ENCODE assay signal across 8 cellular contexts in genomic region chr4:139266583-139267257, GRCh38. TPM values are rescaled to one million over a fixed set of nuclear protein-coding genes. Genes with fewer than 3 reads are reported as not detected.
DNase-seq lines count a peak whose midpoint lies in the region; ATAC-seq and TF ChIP-seq lines count a peak whose summit lies in the region.

No MANE protein-coding gene starts in this region.

- peaks cover 1% of the 10 kb centered on the region for H3K9me3 Mint-ChIP-seq in nephron progenitor cell

- H3K4me1 ChIP-seq in OCI-LY1 (ENCODE audit: insufficient read depth, low read length, severe bottlenecking) (peaks cover 26% of the 10 kb centered on the region), esophagus squamous epithelium (peaks cover 8 to 26% (median 11%) of the 10 kb centered on the region in 3 donors), stomach smooth muscle (ENCODE audit: control insufficient read depth, insufficient read depth, low read length) (no peaks in the 10 kb centered on the region)

- H3F3A ChIP-seq in OCI-LY1 (ENCODE audit: insufficient read depth, low read length): no peaks in the 10 kb centered on the region

- 10 to 17% methylated on average over 13 to 14 of the region's 14 CpGs for WGBS in esophagus squamous epithelium, 2 donors

- no peaks in the 10 kb centered on the region for H3K27me3 ChIP-seq in OCI-LY1 (ENCODE audit: insufficient read depth, low read length)
- H3K27me3 ChIP-seq in esophagus squamous epithelium: no peaks in the 10 kb centered on the region
- no peaks in the 10 kb centered on the region for H3K27me3 ChIP-seq in stomach smooth muscle (ENCODE audit: control insufficient read depth in 1 of 2, insufficient read depth in 2 of 2, low read length in 2 of 2)

- H3K4me3 ChIP-seq in OCI-LY1 (ENCODE audit: low read depth, low read length, poor library complexity, severe bottlenecking) (peak overlapping the region; percentile 63), esophagus squamous epithelium (peak overlapping the region; percentile 3 to 58 (median 38)), stomach smooth muscle (ENCODE audit: low read length in 2 of 2) (peak overlapping the region; percentile 71 to 77)

- no peaks in the 10 kb centered on the region for H3K9me2 ChIP-seq in OCI-LY1 (ENCODE audit: low read depth, low read length)

- TF ChIP-seq POLR2A in esophagus squamous epithelium (IDR thresholded peaks at IDR 0.05): no peak

- intact Hi-C loops in esophagus squamous epithelium (cut with DNase I): no loop called here

- peak overlapping the region; percentile 75 for H3K4me2 ChIP-seq in OCI-LY1 (ENCODE audit: low read length)

- no peaks in the 10 kb centered on the region for H3K79me2 ChIP-seq in OCI-LY1 (ENCODE audit: insufficient read depth, low read length)

- peak; percentile 97 for ATAC-seq in HG03064 (IDR thresholded peaks at IDR 0.05; ENCODE audit: low read depth, unreplicated experiment)

- H4K20me1 ChIP-seq in OCI-LY1 (ENCODE audit: insufficient read depth, low read length): no peaks in the 10 kb centered on the region

- peaks cover 32% of the 10 kb centered on the region for H3K4me1 Mint-ChIP-seq in nephron progenitor cell

- H3K9me3 ChIP-seq in OCI-LY1 (ENCODE audit: low read length) (no peaks in the 10 kb centered on the region), esophagus squamous epithelium (no peaks in the 10 kb centered on the region), stomach smooth muscle (ENCODE audit: control insufficient read depth in 2 of 2, low read length in 2 of 2) (no peaks in the 10 kb centered on the region)

- H3K9ac ChIP-seq in OCI-LY1 (ENCODE audit: low read length): peak overlapping the region; percentile 70
- H3K9ac ChIP-seq in stomach smooth muscle (ENCODE audit: low read length in 2 of 2): peak overlapping the region; percentile 37

- H3K36me3 ChIP-seq in OCI-LY1 (ENCODE audit: insufficient read depth, low read length) (no peaks in the 10 kb centered on the region), esophagus squamous epithelium (no peaks in the 10 kb centered on the region), stomach smooth muscle (ENCODE audit: control insufficient read depth in 2 of 2, insufficient read depth in 2 of 2, low read length in 2 of 2) (no peaks in the 10 kb centered on the region)

- TF ChIP-seq CTCF in OCI-LY1 (IDR thresholded peaks at IDR 0.05; ENCODE audit: low read length) (no peak), esophagus squamous epithelium (IDR thresholded peaks at IDR 0.05) (peak in 1 of 6 experiments; percentile 6), nephron progenitor cell (IDR thresholded peaks at IDR 0.05) (no peak)

- H3K27ac ChIP-seq in OCI-LY1 (ENCODE audit: low read depth, low read length, poor library complexity, severe bottlenecking) (peak overlapping the region; percentile 86), esophagus squamous epithelium (peak overlapping the region in 3 of 4 donors; percentile 13 to 60 (median 15)), stomach smooth muscle (ENCODE audit: low read length) (no peak overlapping the region)

- DNase-seq in SHP77 (lab: John Stamatoyannopoulos, UW): peak; percentile 24 to 64
- no peak for DNase-seq in SHP77 treated with DMSO at 0.1 percent for 48 hours (lab: John Stamatoyannopoulos, UW)
- peak; percentile 52 for DNase-seq in activated T-cell treated with anti-CD3 and anti-CD28 coated beads, Interleukin-2, amount 50 U/mL, for 1 hour
- DNase-seq in esophagus squamous epithelium (lab: John Stamatoyannopoulos, UW): peak; percentile 16
- peak; percentile 69 for DNase-seq in nephron progenitor cell

- peak overlapping the region; percentile 85 for H2AFZ ChIP-seq in OCI-LY1 (ENCODE audit: low read length)

- peaks cover 6% of the 10 kb centered on the region for H3K27me3 Mint-ChIP-seq in nephron progenitor cell (ENCODE audit: low read depth, poor library complexity)

- H3K4me3 Mint-ChIP-seq in nephron progenitor cell: peak overlapping the region; percentile 77

- no peaks in the 10 kb centered on the region for H3K36me3 Mint-ChIP-seq in nephron progenitor cell (ENCODE audit: low read depth)

- peak overlapping the region; percentile 17 for H3K27ac Mint-ChIP-seq in nephron progenitor cell

RNA-seq across cellular contexts. Expression of gene MGARP, which starts 13.3 kb away (rescaled TPM):
- under 1 TPM in 1 of 4 donors, not detected in 3; 0.38 TPM for total RNA-seq in esophagus squamous epithelium

RNA-seq across cellular contexts. Expression of gene NAA15, which starts 34.6 kb away (rescaled TPM):
- total RNA-seq in esophagus squamous epithelium: 10 to 100 TPM; 28.8 to 51.1 (median 38.4) TPM

RNA-seq across cellular contexts. Expression of gene NDUFC1, which starts 35.6 kb away (rescaled TPM):
- total RNA-seq in esophagus squamous epithelium: 10 to 100 TPM; 24.6 to 57.5 (median 40.9) TPM
